In the genomic region with DNA sequence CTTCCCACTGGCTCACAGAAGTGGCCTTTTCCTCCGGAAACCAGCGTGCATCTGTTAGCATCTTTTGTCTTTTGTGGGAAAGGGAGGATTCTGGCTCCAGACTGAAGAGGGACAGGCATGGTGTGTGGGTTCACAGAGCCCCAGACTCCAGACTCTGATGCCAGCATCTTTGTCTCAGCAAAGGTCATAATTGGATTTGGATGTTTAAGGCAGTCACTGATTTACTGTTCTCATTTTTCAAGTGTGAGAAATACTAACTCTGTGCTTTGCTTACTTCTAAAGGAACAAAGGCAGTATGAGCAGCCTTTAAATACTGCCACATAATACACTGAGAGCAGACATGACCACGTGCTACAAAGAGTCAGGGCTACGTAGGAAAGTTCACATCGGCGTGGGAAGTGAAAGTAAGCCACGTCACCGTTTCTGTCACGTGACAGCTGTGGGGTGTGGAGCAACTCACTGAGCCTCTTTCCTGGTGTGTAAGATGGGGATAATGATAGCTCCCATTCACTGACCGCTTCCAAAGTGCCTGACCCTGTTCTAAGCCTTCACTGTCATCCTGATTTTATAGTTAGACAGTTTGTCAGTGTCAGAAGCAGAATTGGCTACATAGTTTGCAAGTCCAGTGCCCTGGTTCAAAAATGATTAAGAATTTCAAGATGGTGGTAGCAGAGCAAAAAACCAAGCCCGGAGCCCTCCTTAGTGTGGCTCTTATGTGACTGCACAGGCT, we compare ENCODE assay signal across 8 cellular contexts. TPM values are rescaled to one million over a fixed set of nuclear protein-coding genes. Genes with fewer than 3 reads are reported as not detected.
DNase-seq lines count a peak whose midpoint lies in the region; ATAC-seq and TF ChIP-seq lines count a peak whose summit lies in the region.

No MANE protein-coding gene starts in this region.

- DNase-seq in C1 segment of cervical spinal cord (lab: John Stamatoyannopoulos, UW) (peak in 11 of 14 donors; percentile 17 to 76 (median 62)), LHCN-M2 (ENCODE audit: low read depth) (peak; percentile 89), chondrocyte (ENCODE audit: low spot score) (no peak), lung microvascular endothelial cell (ENCODE audit: low read depth in 2 of 2) (peak; percentile 94 to 95), COLO668 (lab: John Stamatoyannopoulos, UW; ENCODE audit: unreplicated experiment) (no peak)
- peak; percentile 91 for DNase-seq in activated CD4-positive, alpha-beta T cell treated with anti-CD3 and anti-CD28 coated beads for 36 hours
- peak; percentile 74 for DNase-seq in stimulated activated CD8-positive, alpha-beta memory T cell treated with anti-CD3 and anti-CD28 coated beads, Interleukin-15, amount 100 ng/mL, for 1 hour (ENCODE audit: low read depth)

- H3K27ac Mint-ChIP-seq in activated CD4-positive, alpha-beta T cell treated with anti-CD3 and anti-CD28 coated beads for 36 hours = peak overlapping the region; percentile 94
- H3K27ac Mint-ChIP-seq in chondrocyte (ENCODE audit: unreplicated experiment) = peak overlapping the region; percentile 85

- ATAC-seq in GM21360 (IDR thresholded peaks at IDR 0.05; ENCODE audit: unreplicated experiment) = peak; percentile 60
- peak; percentile 60 for ATAC-seq in activated CD4-positive, alpha-beta T cell treated with anti-CD3 and anti-CD28 coated beads for 36 hours

- peaks cover 79% of the 10 kb centered on the region for H3K4me1 Mint-ChIP-seq in activated CD4-positive, alpha-beta T cell treated with anti-CD3 and anti-CD28 coated beads for 36 hours
- H3K4me1 Mint-ChIP-seq in chondrocyte (ENCODE audit: low read depth) = peaks cover 41% of the 10 kb centered on the region

- no peak for TF ChIP-seq CTCF in chondrocyte (IDR thresholded peaks at IDR 0.05)

- no peaks in the 10 kb centered on the region for H3K27me3 Mint-ChIP-seq in activated CD4-positive, alpha-beta T cell treated with anti-CD3 and anti-CD28 coated beads for 36 hours
- no peaks in the 10 kb centered on the region for H3K27me3 Mint-ChIP-seq in chondrocyte (ENCODE audit: low read depth)

- peaks cover 3% of the 10 kb centered on the region for H3K36me3 Mint-ChIP-seq in activated CD4-positive, alpha-beta T cell treated with anti-CD3 and anti-CD28 coated beads for 36 hours (ENCODE audit: low read depth)
- H3K36me3 Mint-ChIP-seq in chondrocyte (ENCODE audit: low read depth) = peaks cover 1% of the 10 kb centered on the region

- intact Hi-C loops in activated CD4-positive, alpha-beta T cell treated with anti-CD3 and anti-CD28 coated beads for 36 hours (cut with DNase I, micrococcal nuclease) = loop anchor here (1.0 to 5.0 kb wide), 11 partner anchors 21 to 1079 kb away; a partner anchor contains a TSS

- H3K4me3 Mint-ChIP-seq in activated CD4-positive, alpha-beta T cell treated with anti-CD3 and anti-CD28 coated beads for 36 hours = peak overlapping the region; percentile 73
- no peak overlapping the region for H3K4me3 Mint-ChIP-seq in chondrocyte (ENCODE audit: unreplicated experiment)

- POLR2A ChIA-PET in activated CD4-positive, alpha-beta T cell treated with anti-CD3 and anti-CD28 coated beads for 36 hours (lab: Charles Lee) = interaction anchor here (1.1 to 3.2 kb wide), 7 partner anchors 21 to 142 kb away, joined by 3 to 19 read pairs (median 5); a partner anchor contains a TSS

- H3K9me3 Mint-ChIP-seq in activated CD4-positive, alpha-beta T cell treated with anti-CD3 and anti-CD28 coated beads for 36 hours (ENCODE audit: low read depth) = no peaks in the 10 kb centered on the region
- no peaks in the 10 kb centered on the region for H3K9me3 Mint-ChIP-seq in chondrocyte (ENCODE audit: low read depth)

- CTCF ChIA-PET in activated CD4-positive, alpha-beta T cell treated with anti-CD3 and anti-CD28 coated beads for 36 hours (lab: Charles Lee) = interaction anchor here (0.7 to 3.7 kb wide), 16 partner anchors 20 to 691 kb away, joined by 3 to 28 read pairs (median 4); no protein-coding TSS in a partner anchor

RNA-seq across cellular contexts. Expression of a gene that starts 24.8 kb away (rescaled TPM):
- total RNA-seq in LHCN-M2 (2014; rRNA removed) = 5,577 and 7,816 TPM in 2 replicates
- polyA plus RNA-seq in LHCN-M2 (2012) = 11,098 TPM
- 1,000 to 10,000 TPM; 3,666 to 4,468 TPM for total RNA-seq in activated CD4-positive, alpha-beta T cell treated with anti-CD3 and anti-CD28 coated beads for 36 hours
- 1,769 to 3,180 TPM (median 3,093 TPM) in 3 replicates for total RNA-seq in chondrocyte
- total RNA-seq in lung microvascular endothelial cell = 18,253 and 26,169 TPM in 2 replicates

RNA-seq across cellular contexts. Expression of a gene that starts 43.7 kb away (rescaled TPM):
- not detected in 2 replicates for total RNA-seq in LHCN-M2 (2014; rRNA removed)
- polyA plus RNA-seq in LHCN-M2 (2012) = not detected
- not detected for total RNA-seq in activated CD4-positive, alpha-beta T cell treated with anti-CD3 and anti-CD28 coated beads for 36 hours
- total RNA-seq in chondrocyte = not detected in 3 replicates
- not detected in 2 replicates for total RNA-seq in lung microvascular endothelial cell

Comparison
In these comparisons a context has a peak if more than half of its experiments do, and no peak if none do; other contexts are left out.
1. DNase-seq: peak in C1 segment of cervical spinal cord (11 of 14), LHCN-M2 (single experiment), activated CD4-positive, alpha-beta T cell treated with anti-CD3 and anti-CD28 coated beads for 36 hours (single experiment), lung microvascular endothelial cell (2 of 2) and stimulated activated CD8-positive, alpha-beta memory T cell treated with anti-CD3 and anti-CD28 coated beads, Interleukin-15, amount 100 ng/mL, for 1 hour (single experiment); none in chondrocyte (single experiment) and COLO668 (single experiment).